1 cellular context compared by ENCODE assay signal in genomic region chr12:127293507-127294310, GRCh38.
TF ChIP-seq lines count a peak whose summit lies in the region.

No MANE protein-coding gene starts in this region.

TF ChIP-seq in H1, 55 proteins besides CTCF, POLR2A, EP300 and RAD21 (continued from another document):
- peak; percentile 92 for TF ChIP-seq MAX (IDR thresholded peaks at IDR 0.05)
